ENCODE assay signal across 1 cellular context in the genomic region with DNA sequence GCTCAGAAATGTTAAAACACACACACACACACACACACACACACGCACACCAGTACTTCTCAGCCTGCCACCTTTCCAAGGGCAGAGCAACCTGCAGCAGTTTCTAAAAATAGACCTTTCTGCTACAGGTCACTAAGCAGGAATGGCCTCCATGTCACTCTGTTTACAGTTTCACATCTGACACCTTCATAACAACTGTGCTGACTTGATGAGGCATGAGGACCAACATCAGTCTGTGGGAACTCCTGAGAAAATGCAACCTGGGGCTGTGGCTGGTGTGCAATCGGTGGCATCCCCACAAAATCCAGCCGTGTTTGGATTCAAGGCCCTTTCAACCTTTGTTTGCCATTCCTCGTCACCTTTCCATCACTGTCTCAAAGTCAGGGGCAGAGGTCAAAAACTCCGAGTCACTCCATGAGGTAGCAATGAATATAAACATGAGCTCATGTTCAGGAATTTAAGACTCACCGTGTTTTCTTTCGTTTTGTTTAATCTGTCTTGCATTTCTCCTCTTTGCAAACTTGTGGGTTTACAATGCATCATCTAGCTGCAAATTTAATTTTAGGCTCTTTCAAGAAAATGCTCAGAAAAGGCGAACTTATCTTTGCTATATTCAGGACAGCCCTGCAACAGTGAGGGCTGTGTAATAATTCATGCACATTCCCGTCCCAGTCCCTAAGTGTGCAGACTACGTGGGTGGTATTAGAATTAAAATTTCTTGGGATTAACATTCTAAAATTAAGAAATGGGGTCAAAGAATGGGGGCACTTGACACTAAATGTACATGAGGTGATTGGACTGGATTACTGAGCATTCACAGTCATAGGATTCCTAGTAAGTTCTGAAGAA.
A peak's percentile ranks its signal among the peaks of the same experiment; 100 is the strongest.
TF ChIP-seq lines count a peak whose summit lies in the region.

No MANE protein-coding gene starts in this region.

TF ChIP-seq in HepG2, 621 proteins besides CTCF, POLR2A, EP300 and RAD21 (continued from another document and continues in another):
- TF ChIP-seq ZNF292 (CRISPR knock-in tag; IDR thresholded peaks at IDR 0.05; ENCODE audit: borderline replicate concordance, low read depth): no peak
- TF ChIP-seq ZNF672 (CRISPR knock-in tag; IDR thresholded peaks at IDR 0.05): no peak
- TF ChIP-seq, protein P1, sequence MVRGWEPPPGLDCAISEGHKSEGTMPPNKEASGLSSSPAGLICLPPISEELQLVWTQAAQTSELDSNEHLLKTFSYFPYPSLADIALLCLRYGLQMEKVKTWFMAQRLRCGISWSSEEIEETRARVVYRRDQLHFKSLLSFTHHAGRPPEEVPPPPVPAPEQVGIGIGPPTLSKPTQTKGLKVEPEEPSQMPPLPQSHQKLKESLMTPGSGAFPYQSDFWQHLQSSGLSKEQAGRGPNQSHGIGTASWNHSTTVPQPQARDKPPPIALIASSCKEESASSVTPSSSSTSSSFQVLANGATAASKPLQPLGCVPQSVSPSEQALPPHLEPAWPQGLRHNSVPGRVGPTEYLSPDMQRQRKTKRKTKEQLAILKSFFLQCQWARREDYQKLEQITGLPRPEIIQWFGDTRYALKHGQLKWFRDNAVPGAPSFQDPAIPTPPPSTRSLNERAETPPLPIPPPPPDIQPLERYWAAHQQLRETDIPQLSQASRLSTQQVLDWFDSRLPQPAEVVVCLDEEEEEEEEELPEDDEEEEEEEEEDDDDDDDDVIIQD (CRISPR knock-in tag; IDR thresholded peaks at IDR 0.05; ENCODE audit: low read depth): peak; percentile 43; the same call in 1 of the 2 replicates
- no peak for TF ChIP-seq RBAK (CRISPR knock-in tag; IDR thresholded peaks at IDR 0.05)
- TF ChIP-seq MAZ (IDR thresholded peaks at IDR 0.05; ENCODE audit: borderline replicate concordance, low read depth, low read length): no peak
- TF ChIP-seq MAZ (CRISPR knock-in tag; IDR thresholded peaks at IDR 0.05; ENCODE audit: low read depth): no peak
- no peak for TF ChIP-seq TAF15 (IDR thresholded peaks at IDR 0.05; ENCODE audit: low read depth, low read length, poor library complexity, severe bottlenecking)
- TF ChIP-seq REL (CRISPR knock-in tag; conservative IDR thresholded peaks at IDR 0.05): no peak
- TF ChIP-seq, protein P2, sequence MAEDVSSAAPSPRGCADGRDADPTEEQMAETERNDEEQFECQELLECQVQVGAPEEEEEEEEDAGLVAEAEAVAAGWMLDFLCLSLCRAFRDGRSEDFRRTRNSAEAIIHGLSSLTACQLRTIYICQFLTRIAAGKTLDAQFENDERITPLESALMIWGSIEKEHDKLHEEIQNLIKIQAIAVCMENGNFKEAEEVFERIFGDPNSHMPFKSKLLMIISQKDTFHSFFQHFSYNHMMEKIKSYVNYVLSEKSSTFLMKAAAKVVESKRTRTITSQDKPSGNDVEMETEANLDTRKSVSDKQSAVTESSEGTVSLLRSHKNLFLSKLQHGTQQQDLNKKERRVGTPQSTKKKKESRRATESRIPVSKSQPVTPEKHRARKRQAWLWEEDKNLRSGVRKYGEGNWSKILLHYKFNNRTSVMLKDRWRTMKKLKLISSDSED (CRISPR knock-in tag; IDR thresholded peaks at IDR 0.05): no peak
- TF ChIP-seq ARNT (IDR thresholded peaks at IDR 0.05): no peak
- peak; percentile 75; the same call in 1 of the 2 replicates for TF ChIP-seq NR2C2 (CRISPR knock-in tag; IDR thresholded peaks at IDR 0.05; ENCODE audit: borderline replicate concordance)
- TF ChIP-seq, protein P3, sequence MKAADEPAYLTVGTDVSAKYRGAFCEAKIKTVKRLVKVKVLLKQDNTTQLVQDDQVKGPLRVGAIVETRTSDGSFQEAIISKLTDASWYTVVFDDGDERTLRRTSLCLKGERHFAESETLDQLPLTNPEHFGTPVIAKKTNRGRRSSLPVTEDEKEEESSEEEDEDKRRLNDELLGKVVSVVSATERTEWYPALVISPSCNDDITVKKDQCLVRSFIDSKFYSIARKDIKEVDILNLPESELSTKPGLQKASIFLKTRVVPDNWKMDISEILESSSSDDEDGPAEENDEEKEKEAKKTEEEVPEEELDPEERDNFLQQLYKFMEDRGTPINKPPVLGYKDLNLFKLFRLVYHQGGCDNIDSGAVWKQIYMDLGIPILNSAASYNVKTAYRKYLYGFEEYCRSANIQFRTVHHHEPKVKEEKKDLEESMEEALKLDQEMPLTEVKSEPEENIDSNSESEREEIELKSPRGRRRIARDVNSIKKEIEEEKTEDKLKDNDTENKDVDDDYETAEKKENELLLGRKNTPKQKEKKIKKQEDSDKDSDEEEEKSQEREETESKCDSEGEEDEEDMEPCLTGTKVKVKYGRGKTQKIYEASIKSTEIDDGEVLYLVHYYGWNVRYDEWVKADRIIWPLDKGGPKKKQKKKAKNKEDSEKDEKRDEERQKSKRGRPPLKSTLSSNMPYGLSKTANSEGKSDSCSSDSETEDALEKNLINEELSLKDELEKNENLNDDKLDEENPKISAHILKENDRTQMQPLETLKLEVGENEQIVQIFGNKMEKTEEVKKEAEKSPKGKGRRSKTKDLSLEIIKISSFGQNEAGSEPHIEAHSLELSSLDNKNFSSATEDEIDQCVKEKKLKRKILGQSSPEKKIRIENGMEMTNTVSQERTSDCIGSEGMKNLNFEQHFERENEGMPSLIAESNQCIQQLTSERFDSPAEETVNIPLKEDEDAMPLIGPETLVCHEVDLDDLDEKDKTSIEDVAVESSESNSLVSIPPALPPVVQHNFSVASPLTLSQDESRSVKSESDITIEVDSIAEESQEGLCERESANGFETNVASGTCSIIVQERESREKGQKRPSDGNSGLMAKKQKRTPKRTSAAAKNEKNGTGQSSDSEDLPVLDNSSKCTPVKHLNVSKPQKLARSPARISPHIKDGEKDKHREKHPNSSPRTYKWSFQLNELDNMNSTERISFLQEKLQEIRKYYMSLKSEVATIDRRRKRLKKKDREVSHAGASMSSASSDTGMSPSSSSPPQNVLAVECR (CRISPR knock-in tag; IDR thresholded peaks at IDR 0.05; ENCODE audit: borderline replicate concordance): no peak
- no peak for TF ChIP-seq ARHGAP35 (CRISPR knock-in tag; IDR thresholded peaks at IDR 0.05; ENCODE audit: borderline replicate concordance)
- TF ChIP-seq ZNF136 (CRISPR knock-in tag; IDR thresholded peaks at IDR 0.05; ENCODE audit: low read depth): no peak
- TF ChIP-seq ZNF878 (CRISPR knock-in tag; IDR thresholded peaks at IDR 0.05): no peak
- TF ChIP-seq, protein P4, sequence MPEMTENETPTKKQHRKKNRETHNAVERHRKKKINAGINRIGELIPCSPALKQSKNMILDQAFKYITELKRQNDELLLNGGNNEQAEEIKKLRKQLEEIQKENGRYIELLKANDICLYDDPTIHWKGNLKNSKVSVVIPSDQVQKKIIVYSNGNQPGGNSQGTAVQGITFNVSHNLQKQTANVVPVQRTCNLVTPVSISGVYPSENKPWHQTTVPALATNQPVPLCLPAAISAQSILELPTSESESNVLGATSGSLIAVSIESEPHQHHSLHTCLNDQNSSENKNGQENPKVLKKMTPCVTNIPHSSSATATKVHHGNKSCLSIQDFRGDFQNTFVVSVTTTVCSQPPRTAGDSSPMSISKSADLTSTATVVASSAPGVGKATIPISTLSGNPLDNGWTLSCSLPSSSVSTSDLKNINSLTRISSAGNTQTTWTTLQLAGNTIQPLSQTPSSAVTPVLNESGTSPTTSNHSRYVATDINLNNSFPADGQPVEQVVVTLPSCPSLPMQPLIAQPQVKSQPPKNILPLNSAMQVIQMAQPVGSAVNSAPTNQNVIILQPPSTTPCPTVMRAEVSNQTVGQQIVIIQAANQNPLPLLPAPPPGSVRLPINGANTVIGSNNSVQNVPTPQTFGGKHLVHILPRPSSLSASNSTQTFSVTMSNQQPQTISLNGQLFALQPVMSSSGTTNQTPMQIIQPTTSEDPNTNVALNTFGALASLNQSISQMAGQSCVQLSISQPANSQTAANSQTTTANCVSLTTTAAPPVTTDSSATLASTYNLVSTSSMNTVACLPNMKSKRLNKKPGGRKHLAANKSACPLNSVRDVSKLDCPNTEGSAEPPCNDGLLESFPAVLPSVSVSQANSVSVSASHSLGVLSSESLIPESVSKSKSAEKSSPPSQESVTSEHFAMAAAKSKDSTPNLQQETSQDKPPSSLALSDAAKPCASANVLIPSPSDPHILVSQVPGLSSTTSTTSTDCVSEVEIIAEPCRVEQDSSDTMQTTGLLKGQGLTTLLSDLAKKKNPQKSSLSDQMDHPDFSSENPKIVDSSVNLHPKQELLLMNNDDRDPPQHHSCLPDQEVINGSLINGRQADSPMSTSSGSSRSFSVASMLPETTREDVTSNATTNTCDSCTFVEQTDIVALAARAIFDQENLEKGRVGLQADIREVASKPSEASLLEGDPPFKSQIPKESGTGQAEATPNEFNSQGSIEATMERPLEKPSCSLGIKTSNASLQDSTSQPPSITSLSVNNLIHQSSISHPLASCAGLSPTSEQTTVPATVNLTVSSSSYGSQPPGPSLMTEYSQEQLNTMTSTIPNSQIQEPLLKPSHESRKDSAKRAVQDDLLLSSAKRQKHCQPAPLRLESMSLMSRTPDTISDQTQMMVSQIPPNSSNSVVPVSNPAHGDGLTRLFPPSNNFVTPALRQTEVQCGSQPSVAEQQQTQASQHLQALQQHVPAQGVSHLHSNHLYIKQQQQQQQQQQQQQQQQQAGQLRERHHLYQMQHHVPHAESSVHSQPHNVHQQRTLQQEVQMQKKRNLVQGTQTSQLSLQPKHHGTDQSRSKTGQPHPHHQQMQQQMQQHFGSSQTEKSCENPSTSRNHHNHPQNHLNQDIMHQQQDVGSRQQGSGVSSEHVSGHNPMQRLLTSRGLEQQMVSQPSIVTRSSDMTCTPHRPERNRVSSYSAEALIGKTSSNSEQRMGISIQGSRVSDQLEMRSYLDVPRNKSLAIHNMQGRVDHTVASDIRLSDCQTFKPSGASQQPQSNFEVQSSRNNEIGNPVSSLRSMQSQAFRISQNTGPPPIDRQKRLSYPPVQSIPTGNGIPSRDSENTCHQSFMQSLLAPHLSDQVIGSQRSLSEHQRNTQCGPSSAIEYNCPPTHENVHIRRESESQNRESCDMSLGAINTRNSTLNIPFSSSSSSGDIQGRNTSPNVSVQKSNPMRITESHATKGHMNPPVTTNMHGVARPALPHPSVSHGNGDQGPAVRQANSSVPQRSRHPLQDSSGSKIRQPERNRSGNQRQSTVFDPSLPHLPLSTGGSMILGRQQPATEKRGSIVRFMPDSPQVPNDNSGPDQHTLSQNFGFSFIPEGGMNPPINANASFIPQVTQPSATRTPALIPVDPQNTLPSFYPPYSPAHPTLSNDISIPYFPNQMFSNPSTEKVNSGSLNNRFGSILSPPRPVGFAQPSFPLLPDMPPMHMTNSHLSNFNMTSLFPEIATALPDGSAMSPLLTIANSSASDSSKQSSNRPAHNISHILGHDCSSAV (CRISPR knock-in tag; IDR thresholded peaks at IDR 0.05; ENCODE audit: borderline replicate concordance): no peak
- TF ChIP-seq GLI4 (CRISPR knock-in tag; IDR thresholded peaks at IDR 0.05; ENCODE audit: borderline replicate concordance): no peak
- no peak for TF ChIP-seq ASH2L (IDR thresholded peaks at IDR 0.05; ENCODE audit: insufficient read length, low read depth, low read length)
- no peak for TF ChIP-seq ZFP82 (CRISPR knock-in tag; IDR thresholded peaks at IDR 0.05; ENCODE audit: borderline replicate concordance)
- TF ChIP-seq, protein P5, sequence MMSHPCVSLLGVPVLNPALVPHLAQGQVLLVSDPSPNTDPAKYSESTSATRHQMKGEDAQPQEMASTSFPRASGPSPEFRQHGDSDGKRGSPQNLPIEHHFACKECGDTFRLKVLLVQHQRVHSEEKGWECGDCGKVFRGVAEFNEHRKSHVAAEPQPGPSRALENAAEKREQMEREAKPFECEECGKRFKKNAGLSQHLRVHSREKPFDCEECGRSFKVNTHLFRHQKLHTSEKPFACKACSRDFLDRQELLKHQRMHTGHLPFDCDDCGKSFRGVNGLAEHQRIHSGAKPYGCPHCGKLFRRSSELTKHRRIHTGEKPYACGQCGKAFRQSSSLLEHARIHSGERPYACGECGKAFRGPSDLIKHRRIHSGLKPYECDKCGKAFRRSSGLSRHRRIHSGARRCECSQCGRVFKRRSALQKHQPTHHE (CRISPR knock-in tag; IDR thresholded peaks at IDR 0.05; ENCODE audit: borderline replicate concordance): no peak
- TF ChIP-seq ZNF547 (CRISPR knock-in tag; IDR thresholded peaks at IDR 0.05): no peak
- TF ChIP-seq, protein P6, sequence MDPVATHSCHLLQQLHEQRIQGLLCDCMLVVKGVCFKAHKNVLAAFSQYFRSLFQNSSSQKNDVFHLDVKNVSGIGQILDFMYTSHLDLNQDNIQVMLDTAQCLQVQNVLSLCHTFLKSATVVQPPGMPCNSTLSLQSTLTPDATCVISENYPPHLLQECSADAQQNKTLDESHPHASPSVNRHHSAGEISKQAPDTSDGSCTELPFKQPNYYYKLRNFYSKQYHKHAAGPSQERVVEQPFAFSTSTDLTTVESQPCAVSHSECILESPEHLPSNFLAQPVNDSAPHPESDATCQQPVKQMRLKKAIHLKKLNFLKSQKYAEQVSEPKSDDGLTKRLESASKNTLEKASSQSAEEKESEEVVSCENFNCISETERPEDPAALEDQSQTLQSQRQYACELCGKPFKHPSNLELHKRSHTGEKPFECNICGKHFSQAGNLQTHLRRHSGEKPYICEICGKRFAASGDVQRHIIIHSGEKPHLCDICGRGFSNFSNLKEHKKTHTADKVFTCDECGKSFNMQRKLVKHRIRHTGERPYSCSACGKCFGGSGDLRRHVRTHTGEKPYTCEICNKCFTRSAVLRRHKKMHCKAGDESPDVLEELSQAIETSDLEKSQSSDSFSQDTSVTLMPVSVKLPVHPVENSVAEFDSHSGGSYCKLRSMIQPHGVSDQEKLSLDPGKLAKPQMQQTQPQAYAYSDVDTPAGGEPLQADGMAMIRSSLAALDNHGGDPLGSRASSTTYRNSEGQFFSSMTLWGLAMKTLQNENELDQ (CRISPR knock-in tag; IDR thresholded peaks at IDR 0.05; ENCODE audit: borderline replicate concordance): no peak
- no peak for TF ChIP-seq AGO2 (optimal IDR thresholded peaks at IDR 0.05; ENCODE audit: low read depth, low read length)
- TF ChIP-seq ZNF552 (CRISPR knock-in tag; IDR thresholded peaks at IDR 0.05; ENCODE audit: borderline replicate concordance): no peak
- TF ChIP-seq TRIM24 (CRISPR knock-in tag; IDR thresholded peaks at IDR 0.05): no peak
- TF ChIP-seq ZNF253 (CRISPR knock-in tag; IDR thresholded peaks at IDR 0.05; ENCODE audit: borderline replicate concordance): no peak
- no peak for TF ChIP-seq ISL2 (CRISPR knock-in tag; IDR thresholded peaks at IDR 0.05)
- TF ChIP-seq, protein P7, sequence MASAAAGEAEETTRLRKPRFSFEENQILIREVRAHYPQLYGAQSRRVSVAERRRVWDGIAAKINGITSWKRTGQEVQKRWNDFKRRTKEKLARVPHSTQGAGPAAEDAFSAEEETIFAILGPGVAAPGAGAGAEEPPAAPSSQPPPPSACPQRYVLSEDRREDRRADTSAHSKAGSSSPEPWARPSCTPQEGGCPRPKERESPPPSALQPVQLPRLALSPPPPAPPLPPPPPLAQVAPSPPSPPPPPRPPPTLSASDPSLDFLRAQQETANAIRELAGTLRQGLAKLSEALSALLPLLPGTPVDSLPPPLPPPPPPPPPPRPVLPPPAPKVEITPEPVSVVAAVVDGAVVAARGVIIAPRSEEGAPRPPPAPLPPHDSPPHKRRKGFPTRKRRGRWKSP (CRISPR knock-in tag; IDR thresholded peaks at IDR 0.05): no peak
- peak; percentile 85; the same call in 1 of the 2 replicates for TF ChIP-seq ZBTB21 (CRISPR knock-in tag; IDR thresholded peaks at IDR 0.05)
- TF ChIP-seq, protein P8, sequence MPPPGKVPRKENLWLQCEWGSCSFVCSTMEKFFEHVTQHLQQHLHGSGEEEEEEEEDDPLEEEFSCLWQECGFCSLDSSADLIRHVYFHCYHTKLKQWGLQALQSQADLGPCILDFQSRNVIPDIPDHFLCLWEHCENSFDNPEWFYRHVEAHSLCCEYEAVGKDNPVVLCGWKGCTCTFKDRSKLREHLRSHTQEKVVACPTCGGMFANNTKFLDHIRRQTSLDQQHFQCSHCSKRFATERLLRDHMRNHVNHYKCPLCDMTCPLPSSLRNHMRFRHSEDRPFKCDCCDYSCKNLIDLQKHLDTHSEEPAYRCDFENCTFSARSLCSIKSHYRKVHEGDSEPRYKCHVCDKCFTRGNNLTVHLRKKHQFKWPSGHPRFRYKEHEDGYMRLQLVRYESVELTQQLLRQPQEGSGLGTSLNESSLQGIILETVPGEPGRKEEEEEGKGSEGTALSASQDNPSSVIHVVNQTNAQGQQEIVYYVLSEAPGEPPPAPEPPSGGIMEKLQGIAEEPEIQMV (CRISPR knock-in tag; IDR thresholded peaks at IDR 0.05; ENCODE audit: low read depth): no peak
- no peak for TF ChIP-seq SMAD1 (CRISPR knock-in tag; IDR thresholded peaks at IDR 0.05; ENCODE audit: borderline replicate concordance, low read depth)
- TF ChIP-seq NKX3-1 (CRISPR knock-in tag; IDR thresholded peaks at IDR 0.05): no peak
